ENCODE assay signal across 2 cellular contexts in genomic region chr12:32546272-32546671, GRCh38.
TF ChIP-seq lines count a peak whose summit lies in the region.

No MANE protein-coding gene starts in this region.

TF ChIP-seq in GM23338, 12 proteins besides CTCF, POLR2A, EP300 and RAD21 (continued from another document):
- no peak for TF ChIP-seq ETS1 (IDR thresholded peaks at IDR 0.05)
- TF ChIP-seq POLR2AphosphoS5 (IDR thresholded peaks at IDR 0.05; ENCODE audit: low read depth) = no peak
- no peak for TF ChIP-seq STAT1 (IDR thresholded peaks at IDR 0.05; ENCODE audit: unreplicated experiment)
- TF ChIP-seq EZH2phosphoT487 (IDR thresholded peaks at IDR 0.05; ENCODE audit: unreplicated experiment) = no peak
- no peak for TF ChIP-seq REST (IDR thresholded peaks at IDR 0.05; ENCODE audit: unreplicated experiment)
- no peak for TF ChIP-seq CREB1 (CRISPR knock-in tag; IDR thresholded peaks at IDR 0.05; ENCODE audit: low read depth)
- TF ChIP-seq NANOG (IDR thresholded peaks at IDR 0.05; ENCODE audit: borderline replicate concordance) = no peak
- TF ChIP-seq ZNF462 (CRISPR knock-in tag; IDR thresholded peaks at IDR 0.05) = no peak
- TF ChIP-seq ZNF114 (CRISPR knock-in tag; IDR thresholded peaks at IDR 0.05) = no peak
- no peak for TF ChIP-seq ZNF331 (CRISPR knock-in tag; IDR thresholded peaks at IDR 0.05; ENCODE audit: low read depth)
- no peak for TF ChIP-seq JUNB (IDR thresholded peaks at IDR 0.05; ENCODE audit: unreplicated experiment)

TF ChIP-seq in HepG2, 621 proteins besides CTCF, POLR2A, EP300 and RAD21 (continued from another document and continues in another):
- TF ChIP-seq KIAA2018 (CRISPR knock-in tag; IDR thresholded peaks at IDR 0.05; ENCODE audit: borderline replicate concordance) (no peak), ZBTB7B (CRISPR knock-in tag; IDR thresholded peaks at IDR 0.05) (no peak), BCL6 (CRISPR knock-in tag; IDR thresholded peaks at IDR 0.05) (peak; percentile 79), ZKSCAN8 (CRISPR knock-in tag; IDR thresholded peaks at IDR 0.05; ENCODE audit: borderline replicate concordance) (no peak), ATF3 (CRISPR knock-in tag; IDR thresholded peaks at IDR 0.05) (no peak), GABPB1 (CRISPR knock-in tag; IDR thresholded peaks at IDR 0.05) (no peak), FOSL2 (CRISPR knock-in tag; IDR thresholded peaks at IDR 0.05) (peak; percentile 11; the same call in 1 of the 2 replicates), HNRNPLL (IDR thresholded peaks at IDR 0.05; ENCODE audit: low read depth, low read length, poor library complexity, severe bottlenecking) (no peak), YEATS2 (CRISPR knock-in tag; IDR thresholded peaks at IDR 0.05; ENCODE audit: borderline replicate concordance) (no peak), FOXA3 (CRISPR knock-in tag; IDR thresholded peaks at IDR 0.05) (0 out of 2 replicates have a peak, but pooled peaks have one; percentile 18), GLI4 (CRISPR knock-in tag; IDR thresholded peaks at IDR 0.05; ENCODE audit: borderline replicate concordance) (no peak), ONECUT2 (CRISPR knock-in tag; IDR thresholded peaks at IDR 0.05) (0 out of 2 replicates have a peak, but pooled peaks have one; percentile 22), PRDM10 (CRISPR knock-in tag; IDR thresholded peaks at IDR 0.05; ENCODE audit: low read depth) (no peak), ATF5 (CRISPR knock-in tag; IDR thresholded peaks at IDR 0.05; ENCODE audit: low read depth) (no peak), MEF2D (CRISPR knock-in tag; IDR thresholded peaks at IDR 0.05) (no peak), FOXM1 (CRISPR knock-in tag; IDR thresholded peaks at IDR 0.05) (no peak), CBX5 (CRISPR knock-in tag; IDR thresholded peaks at IDR 0.05; ENCODE audit: borderline replicate concordance) (no peak), ZNF275 (CRISPR knock-in tag; IDR thresholded peaks at IDR 0.05; ENCODE audit: borderline replicate concordance) (no peak), ZNF879 (CRISPR knock-in tag; IDR thresholded peaks at IDR 0.05) (no peak), MLXIP (CRISPR knock-in tag; IDR thresholded peaks at IDR 0.05; ENCODE audit: borderline replicate concordance) (no peak), KDM2A (CRISPR knock-in tag; IDR thresholded peaks at IDR 0.05; ENCODE audit: borderline replicate concordance, low read depth) (no peak), SOX13 (IDR thresholded peaks at IDR 0.05) (no peak), SOX13 (CRISPR knock-in tag; conservative IDR thresholded peaks at IDR 0.05 in 1 of 2, IDR thresholded peaks at IDR 0.05 in 1 of 2) (peak in 1 of 2 experiments; percentile 36; a peak in 1 of 4 replicates), MTF1 (CRISPR knock-in tag; IDR thresholded peaks at IDR 0.05) (no peak), ZMYM4 (CRISPR knock-in tag; IDR thresholded peaks at IDR 0.05) (peak; percentile 30; the same call in 1 of the 2 replicates), TAF1 (CRISPR knock-in tag; IDR thresholded peaks at IDR 0.05) (no peak), NCOA1 (CRISPR knock-in tag; IDR thresholded peaks at IDR 0.05) (no peak), RXRA (CRISPR knock-in tag; IDR thresholded peaks at IDR 0.05) (peak; percentile 55; the same call in 1 of the 2 replicates), TCF7 (IDR thresholded peaks at IDR 0.05; ENCODE audit: low read depth) (peak; percentile 30; the same call in 1 of the 2 replicates), NR2F2 (IDR thresholded peaks at IDR 0.05; ENCODE audit: borderline replicate concordance, low read depth) (peak; percentile 54; the same call in 1 of the 2 replicates), ZNF44 (CRISPR knock-in tag; IDR thresholded peaks at IDR 0.05) (no peak), SAFB2 (CRISPR knock-in tag; IDR thresholded peaks at IDR 0.05; ENCODE audit: borderline replicate concordance, low read depth) (no peak), ARID5B (CRISPR knock-in tag; IDR thresholded peaks at IDR 0.05) (peak; percentile 75), ZNF329 (CRISPR knock-in tag; IDR thresholded peaks at IDR 0.05; ENCODE audit: low read depth) (no peak), SOX5 (CRISPR knock-in tag; IDR thresholded peaks at IDR 0.05; ENCODE audit: borderline replicate concordance) (peak; percentile 27; the same call in 1 of the 2 replicates)
